Comparison of ENCODE assay signal across 16 cellular contexts in genomic region chr2:144836635-144837350, GRCh38.
DNase-seq lines count a peak whose midpoint lies in the region; ATAC-seq and TF ChIP-seq lines count a peak whose summit lies in the region.
"Had no signal": no experiment of that assay in that cellular context is flagged by ENCODE, and none has a peak within 500 bp of the region (broad histone marks: within the 10 kb centered on the region; RNA-seq: fewer than 3 reads in every experiment).

No MANE protein-coding gene starts in this region.

- H2AK5ac ChIP-seq in IMR-90 (ENCODE audit: low read depth, low read length) = 0 out of 2 replicates have a peak overlapping the region, but pooled peaks have one; percentile 40

- peak overlapping the region; percentile 5; the same call in 1 of the 2 replicates for H2BK120ac ChIP-seq in IMR-90 (ENCODE audit: low read depth, low read length)

- H2BK5ac ChIP-seq in IMR-90 (ENCODE audit: low read depth, low read length, poor library complexity, severe bottlenecking) = no peak overlapping the region

- no peak overlapping the region for H3K14ac ChIP-seq in IMR-90 (replicated peaks; ENCODE audit: low read depth, low read length)

- H2BK15ac ChIP-seq in IMR-90 (ENCODE audit: low read depth, low read length) = no peak overlapping the region

- no peak overlapping the region for H3K27ac ChIP-seq in IMR-90 (ENCODE audit: insufficient read depth, low read length)
- H3K27ac ChIP-seq in mesodermal cell (ENCODE audit: low read depth, low read length, severe bottlenecking) = peak overlapping the region; percentile 62
- H3K27ac ChIP-seq: parathyroid adenoma, thyroid gland had no signal

- dilution Hi-C loops in IMR-90 (cut with HindIII; ENCODE audit: low sequenced_read_pairs, unreplicated experiment) = no loop called here

- H3K9ac ChIP-seq in IMR-90 (ENCODE audit: low read depth, low read length) = no peak overlapping the region
- H3K9ac ChIP-seq: parathyroid adenoma had no signal

- H3K4me2 ChIP-seq in IMR-90 (ENCODE audit: low read depth, low read length) = no peak overlapping the region

- no peaks in the 10 kb centered on the region; a peak in 1 of 4 replicates for H3K79me1 ChIP-seq in IMR-90 (ENCODE audit: low read depth in 1 of 2, low read length in 2 of 2)

- no peak for TF ChIP-seq POLR2A in IMR-90 (IDR thresholded peaks at IDR 0.05; ENCODE audit: low read depth, low read length)

- H3K36me3 ChIP-seq in IMR-90 (ENCODE audit: control insufficient read depth, insufficient read depth, low read length) (no peaks in the 10 kb centered on the region), mesodermal cell (ENCODE audit: control insufficient read depth, insufficient read depth, low read length) (no peaks in the 10 kb centered on the region)
- H3K36me3 ChIP-seq: gastrocnemius medialis, thyroid gland had no signal

- H2BK20ac ChIP-seq in IMR-90 (ENCODE audit: low read depth, low read length) = peak overlapping the region; percentile 2; the same call in 1 of the 2 replicates

- CTCF ChIA-PET in IMR-90 (lab: Yijun Ruan, JAX) = interaction anchor here (0.5 kb wide), 1 partner anchor 121 kb away, joined by 4 read pairs; no protein-coding TSS in a partner anchor

- peaks cover 5% of the 10 kb centered on the region; the same call in 1 of the 2 replicates for H3K9me1 ChIP-seq in IMR-90 (ENCODE audit: insufficient read depth, low read length)

- H3K9me3 ChIP-seq in IMR-90 (ENCODE audit: control insufficient read depth, insufficient read depth, low read length) (no peaks in the 10 kb centered on the region), mesodermal cell (ENCODE audit: control insufficient read depth, low read length) (no peaks in the 10 kb centered on the region)
- H3K9me3 ChIP-seq: gastrocnemius medialis, mucosa of descending colon, thyroid gland had no signal

- no peak overlapping the region for H3K4ac ChIP-seq in IMR-90 (ENCODE audit: low read depth, low read length)

- no peak overlapping the region for H3K18ac ChIP-seq in IMR-90 (ENCODE audit: low read depth, low read length)

- H3K23ac ChIP-seq in IMR-90 (ENCODE audit: low read depth, low read length) = no peak overlapping the region

- TF ChIP-seq CTCF in IMR-90 (conservative IDR thresholded peaks at IDR 0.05; ENCODE audit: low read depth, low read length) (no peak), cardiac fibroblast (IDR thresholded peaks at IDR 0.05; ENCODE audit: low read depth, low read length) (no peak)

- no peak overlapping the region for H3K56ac ChIP-seq in IMR-90 (ENCODE audit: extremely low read depth, insufficient read depth, low read length)

- POLR2A ChIA-PET in IMR-90 (lab: Charles Lee; ENCODE audit: unreplicated experiment) = interaction anchor here (0.5 kb wide), 1 partner anchor 909 kb away, joined by 14 read pairs; no protein-coding TSS in a partner anchor

- ATAC-seq in IMR-90 (ENCODE audit: low read depth) (no peak), HG03039 (IDR thresholded peaks at IDR 0.05; ENCODE audit: unreplicated experiment) (no peak)
- ATAC-seq: activated T-cell treated with anti-CD3 and anti-CD28 coated beads, Interleukin-2, amount 50 U/mL, for 4 hours; mucosa of descending colon had no signal

- TF ChIP-seq RAD21 in IMR-90 (IDR thresholded peaks at IDR 0.05; ENCODE audit: low read length) = no peak

- intact Hi-C loops in IMR-90 (cut with micrococcal nuclease) = loop anchor here (5.0 kb wide), 1 partner anchor 314 kb away; the partner anchor contains the start of gene ZEB2

- no CpG with 5 or more reads among the region's 7 CpGs for WGBS in IMR-90 (ENCODE audit: extremely low coverage in 2 of 2, insufficient read length in 1 of 2), 2 experiments
- 87 to 94% methylated on average over 5 to 6 of the region's 7 CpGs for WGBS in mesodermal cell (ENCODE audit: insufficient coverage in 2 of 2), 2 experiments

- no peak overlapping the region for H2AFZ ChIP-seq in IMR-90 (replicated peaks; ENCODE audit: low read length, poor library complexity)
- H2AFZ ChIP-seq: parathyroid adenoma had no signal

- in situ Hi-C loops in IMR-90 (cut with MboI; ENCODE audit: low sequenced_read_pairs) = no loop called here

- H4K20me1 ChIP-seq in IMR-90 (ENCODE audit: insufficient read depth, low read length) = no peaks in the 10 kb centered on the region

- H4K5ac ChIP-seq in IMR-90 (ENCODE audit: low read depth, low read length) = no peak overlapping the region

- no TSS peak for BruUV-seq in IMR-90 (replicated peaks; lab: Mats Ljungman, UMichigan)

- H3K4me1 ChIP-seq in IMR-90 (ENCODE audit: control insufficient read depth, insufficient read depth, low read length) (peaks cover 9% of the 10 kb centered on the region), mesodermal cell (ENCODE audit: control insufficient read depth, insufficient read depth, low read length, poor library complexity, severe bottlenecking) (peaks cover 30% of the 10 kb centered on the region)
- H3K4me1 ChIP-seq: gastrocnemius medialis, parathyroid adenoma had no signal

- H4K91ac ChIP-seq in IMR-90 (ENCODE audit: insufficient read depth, low read depth, low read length) = no peak overlapping the region

- no peak overlapping the region for H2AK9ac ChIP-seq in IMR-90 (replicated peaks; ENCODE audit: low read depth, low read length, poor library complexity)

- DNase-seq in AG20443 (ENCODE audit: low spot score) = peak; percentile 9
- peak; percentile 65 for DNase-seq in IMR-90
- peak; percentile 26 to 73 for DNase-seq in cardiac fibroblast (ENCODE audit: low read depth in 2 of 2)
- DNase-seq in DMS53 (lab: John Stamatoyannopoulos, UW) = no peak
- DNase-seq in retina = no peak
- DNase-seq in SK-N-DZ (ENCODE audit: low spot score) = no peak
- DNase-seq: activated CD4-positive, alpha-beta T cell treated with anti-CD3 and anti-CD28 coated beads, Interleukin-2, amount 10 ng/mL, durations not matched to agents 7 days and 5 days; activated T-cell treated with anti-CD3 and anti-CD28 coated beads, Interleukin-2, amount 50 U/mL, for 4 hours; gastrocnemius medialis; KG1; mucosa of descending colon; NCI-H69; thyroid gland had no signal

- H3K4me3 ChIP-seq in IMR-90 (ENCODE audit: insufficient read depth, low read depth, low read length) (no peak overlapping the region), cardiac fibroblast (replicated peaks in 1 of 2; ENCODE audit: low read depth in 2 of 2, low read length in 2 of 2) (no peak overlapping the region), mesodermal cell (ENCODE audit: extremely low read depth, insufficient read depth, low read length, poor library complexity, severe bottlenecking) (no peak overlapping the region)
- H3K4me3 ChIP-seq: gastrocnemius medialis, mucosa of descending colon, thyroid gland had no signal

- H3K27me3 ChIP-seq in IMR-90 (ENCODE audit: control insufficient read depth, insufficient read depth, low read length) = no peaks in the 10 kb centered on the region
- H3K27me3 ChIP-seq: gastrocnemius medialis, thyroid gland had no signal

- no peak overlapping the region; a peak in 1 of 4 replicates for H4K8ac ChIP-seq in IMR-90 (ENCODE audit: low read depth in 2 of 2, low read length in 2 of 2)

TF ChIP-seq in IMR-90, 13 proteins besides CTCF, POLR2A, EP300 and RAD21:
- TF ChIP-seq MAZ (IDR thresholded peaks at IDR 0.05; ENCODE audit: borderline replicate concordance, low read depth, low read length) (no peak), SMC3 (IDR thresholded peaks at IDR 0.05; ENCODE audit: low read depth, low read length) (no peak), RCOR1 (IDR thresholded peaks at IDR 0.05; ENCODE audit: insufficient replicate concordance, low read length) (no peak)

Comparison
In these comparisons a context has a peak if more than half of its experiments do, and no peak if none do; other contexts are left out.
1. DNase-seq: peak in AG20443 (single experiment), IMR-90 (single experiment) and cardiac fibroblast (2 of 2); none in DMS53 (single experiment), retina (single experiment) and SK-N-DZ (single experiment).